14 cellular contexts compared by ENCODE assay signal in genomic region chr12:89278862-89279261, GRCh38.
"Had no signal": no experiment of that assay in that cellular context is flagged by ENCODE, and none has a peak within 500 bp of the region (broad histone marks: within the 10 kb centered on the region; RNA-seq: fewer than 3 reads in every experiment).

No MANE protein-coding gene starts in this region.

- H3K36me3 ChIP-seq: ovary, thyroid gland, uterus had no signal

- H3K9me3 Mint-ChIP-seq: T-cell had no signal

- H3K27me3 Mint-ChIP-seq: T-cell had no signal

- H3K27me3 ChIP-seq: ovary, thyroid gland, uterus had no signal

- H3K9me3 ChIP-seq: ovary, thyroid gland, uterus had no signal

- H3K27ac Mint-ChIP-seq: activated T-helper 1 cell treated with anti-CD3 and anti-CD28 coated beads, Interleukin-12 subunit alpha, Interleukin-12 subunit beta, Interleukin-2, Interleukin-4 antibody, amounts not matched to agents 30 ng/mL and 10 ng/mL and 1 ng/mL, durations not matched to agents 14 hours and 24 hours and 36 hours; T-cell had no signal

- H3K4me3 Mint-ChIP-seq: activated T-helper 1 cell treated with anti-CD3 and anti-CD28 coated beads, Interleukin-12 subunit alpha, Interleukin-12 subunit beta, Interleukin-2, Interleukin-4 antibody, amounts not matched to agents 30 ng/mL and 10 ng/mL and 1 ng/mL, durations not matched to agents 14 hours and 24 hours and 36 hours; neural crest cell; T-cell had no signal

- H3K36me3 Mint-ChIP-seq: T-cell had no signal

- ATAC-seq: T-cell had no signal

- DNase-seq: activated CD4-positive, alpha-beta T cell treated with anti-CD3 and anti-CD28 coated beads for 48 hours; activated naive CD4-positive, alpha-beta T cell treated with Interleukin-2 at 50 U/mL for 16 hours; effector memory CD4-positive, alpha-beta T cell; hypothalamus; mammary epithelial cell; ovary; stimulated activated CD4-positive, alpha-beta T cell treated with anti-CD3 and anti-CD28 coated beads, Interleukin-15, amount 100 ng/mL, for 24 hours; T-cell; T1000; thyroid gland; uterus had no signal

- H3K27ac ChIP-seq: coronary artery, ovary, thyroid gland, uterus had no signal

- H3K4me1 ChIP-seq: uterus had no signal

- H3K4me3 ChIP-seq: coronary artery, ovary, thyroid gland, uterus had no signal
